In genomic region chr1:8182034-8182761, GRCh38 we compare ENCODE assay signal across 1 cellular context.
TF ChIP-seq lines count a peak whose summit lies in the region.

No MANE protein-coding gene starts in this region.

TF ChIP-seq in HepG2, 621 proteins besides CTCF, POLR2A, EP300 and RAD21 (continued from another document and continues in another):
- TF ChIP-seq ARID5B (CRISPR knock-in tag; IDR thresholded peaks at IDR 0.05) (peak; percentile 90), DNMT3B (CRISPR knock-in tag; conservative IDR thresholded peaks at IDR 0.05) (peak; percentile 73; the same call in 1 of the 2 replicates), ARNT2 (CRISPR knock-in tag; IDR thresholded peaks at IDR 0.05; ENCODE audit: low read depth) (no peak), MTF1 (CRISPR knock-in tag; IDR thresholded peaks at IDR 0.05) (no peak), ATF1 (CRISPR knock-in tag; IDR thresholded peaks at IDR 0.05) (no peak), ZNF414 (CRISPR knock-in tag; IDR thresholded peaks at IDR 0.05) (no peak), ZNF431 (CRISPR knock-in tag; IDR thresholded peaks at IDR 0.05; ENCODE audit: borderline replicate concordance, low read depth) (no peak), POLR2AphosphoS5 (IDR thresholded peaks at IDR 0.05; ENCODE audit: low read depth, low read length) (no peak), ZNF766 (CRISPR knock-in tag; IDR thresholded peaks at IDR 0.05; ENCODE audit: borderline replicate concordance) (no peak), TBL1XR1 (IDR thresholded peaks at IDR 0.05; ENCODE audit: borderline replicate concordance, low read length, partially characterized antibody) (no peak), ZNF20 (CRISPR knock-in tag; IDR thresholded peaks at IDR 0.05) (no peak), CBX5 (CRISPR knock-in tag; IDR thresholded peaks at IDR 0.05; ENCODE audit: borderline replicate concordance) (peak; percentile 59; the same call in 1 of the 2 replicates), MEF2D (CRISPR knock-in tag; IDR thresholded peaks at IDR 0.05) (no peak), TP53 (CRISPR knock-in tag; conservative IDR thresholded peaks at IDR 0.05) (no peak), NR2C2 (CRISPR knock-in tag; IDR thresholded peaks at IDR 0.05; ENCODE audit: borderline replicate concordance) (no peak), NR3C1 (CRISPR knock-in tag; IDR thresholded peaks at IDR 0.05) (no peak), PHF20 (CRISPR knock-in tag; IDR thresholded peaks at IDR 0.05) (no peak), KDM5A (IDR thresholded peaks at IDR 0.05; ENCODE audit: borderline replicate concordance, low read length) (no peak), HMG20B (CRISPR knock-in tag; conservative IDR thresholded peaks at IDR 0.05) (no peak), RCOR2 (CRISPR knock-in tag; IDR thresholded peaks at IDR 0.05) (peak; percentile 77), TEAD3 (CRISPR knock-in tag; optimal IDR thresholded peaks at IDR 0.05; ENCODE audit: borderline replicate concordance) (peak; percentile 71), REL (CRISPR knock-in tag; conservative IDR thresholded peaks at IDR 0.05) (no peak), PHF8 (CRISPR knock-in tag; IDR thresholded peaks at IDR 0.05) (no peak; the same call in 1 of the 2 replicates), ZNF326 (CRISPR knock-in tag; IDR thresholded peaks at IDR 0.05; ENCODE audit: borderline replicate concordance) (no peak), ZBTB38 (CRISPR knock-in tag; IDR thresholded peaks at IDR 0.05) (peak; percentile 54; the same call in 1 of the 2 replicates), ZNF646 (CRISPR knock-in tag; IDR thresholded peaks at IDR 0.05) (no peak), PITX1 (CRISPR knock-in tag; IDR thresholded peaks at IDR 0.05) (no peak), ZNF446 (CRISPR knock-in tag; IDR thresholded peaks at IDR 0.05) (no peak), NFKBIZ (CRISPR knock-in tag; IDR thresholded peaks at IDR 0.05) (peak; percentile 67; the same call in 1 of the 2 replicates)
- TF ChIP-seq, protein P1, sequence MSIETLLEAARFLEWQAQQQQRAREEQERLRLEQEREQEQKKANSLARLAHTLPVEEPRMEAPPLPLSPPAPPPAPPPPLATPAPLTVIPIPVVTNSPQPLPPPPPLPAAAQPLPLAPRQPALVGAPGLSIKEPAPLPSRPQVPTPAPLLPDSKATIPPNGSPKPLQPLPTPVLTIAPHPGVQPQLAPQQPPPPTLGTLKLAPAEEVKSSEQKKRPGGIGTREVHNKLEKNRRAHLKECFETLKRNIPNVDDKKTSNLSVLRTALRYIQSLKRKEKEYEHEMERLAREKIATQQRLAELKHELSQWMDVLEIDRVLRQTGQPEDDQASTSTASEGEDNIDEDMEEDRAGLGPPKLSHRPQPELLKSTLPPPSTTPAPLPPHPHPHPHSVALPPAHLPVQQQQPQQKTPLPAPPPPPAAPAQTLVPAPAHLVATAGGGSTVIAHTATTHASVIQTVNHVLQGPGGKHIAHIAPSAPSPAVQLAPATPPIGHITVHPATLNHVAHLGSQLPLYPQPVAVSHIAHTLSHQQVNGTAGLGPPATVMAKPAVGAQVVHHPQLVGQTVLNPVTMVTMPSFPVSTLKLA (IDR thresholded peaks at IDR 0.05): peak; percentile 47
- TF ChIP-seq, protein P2, sequence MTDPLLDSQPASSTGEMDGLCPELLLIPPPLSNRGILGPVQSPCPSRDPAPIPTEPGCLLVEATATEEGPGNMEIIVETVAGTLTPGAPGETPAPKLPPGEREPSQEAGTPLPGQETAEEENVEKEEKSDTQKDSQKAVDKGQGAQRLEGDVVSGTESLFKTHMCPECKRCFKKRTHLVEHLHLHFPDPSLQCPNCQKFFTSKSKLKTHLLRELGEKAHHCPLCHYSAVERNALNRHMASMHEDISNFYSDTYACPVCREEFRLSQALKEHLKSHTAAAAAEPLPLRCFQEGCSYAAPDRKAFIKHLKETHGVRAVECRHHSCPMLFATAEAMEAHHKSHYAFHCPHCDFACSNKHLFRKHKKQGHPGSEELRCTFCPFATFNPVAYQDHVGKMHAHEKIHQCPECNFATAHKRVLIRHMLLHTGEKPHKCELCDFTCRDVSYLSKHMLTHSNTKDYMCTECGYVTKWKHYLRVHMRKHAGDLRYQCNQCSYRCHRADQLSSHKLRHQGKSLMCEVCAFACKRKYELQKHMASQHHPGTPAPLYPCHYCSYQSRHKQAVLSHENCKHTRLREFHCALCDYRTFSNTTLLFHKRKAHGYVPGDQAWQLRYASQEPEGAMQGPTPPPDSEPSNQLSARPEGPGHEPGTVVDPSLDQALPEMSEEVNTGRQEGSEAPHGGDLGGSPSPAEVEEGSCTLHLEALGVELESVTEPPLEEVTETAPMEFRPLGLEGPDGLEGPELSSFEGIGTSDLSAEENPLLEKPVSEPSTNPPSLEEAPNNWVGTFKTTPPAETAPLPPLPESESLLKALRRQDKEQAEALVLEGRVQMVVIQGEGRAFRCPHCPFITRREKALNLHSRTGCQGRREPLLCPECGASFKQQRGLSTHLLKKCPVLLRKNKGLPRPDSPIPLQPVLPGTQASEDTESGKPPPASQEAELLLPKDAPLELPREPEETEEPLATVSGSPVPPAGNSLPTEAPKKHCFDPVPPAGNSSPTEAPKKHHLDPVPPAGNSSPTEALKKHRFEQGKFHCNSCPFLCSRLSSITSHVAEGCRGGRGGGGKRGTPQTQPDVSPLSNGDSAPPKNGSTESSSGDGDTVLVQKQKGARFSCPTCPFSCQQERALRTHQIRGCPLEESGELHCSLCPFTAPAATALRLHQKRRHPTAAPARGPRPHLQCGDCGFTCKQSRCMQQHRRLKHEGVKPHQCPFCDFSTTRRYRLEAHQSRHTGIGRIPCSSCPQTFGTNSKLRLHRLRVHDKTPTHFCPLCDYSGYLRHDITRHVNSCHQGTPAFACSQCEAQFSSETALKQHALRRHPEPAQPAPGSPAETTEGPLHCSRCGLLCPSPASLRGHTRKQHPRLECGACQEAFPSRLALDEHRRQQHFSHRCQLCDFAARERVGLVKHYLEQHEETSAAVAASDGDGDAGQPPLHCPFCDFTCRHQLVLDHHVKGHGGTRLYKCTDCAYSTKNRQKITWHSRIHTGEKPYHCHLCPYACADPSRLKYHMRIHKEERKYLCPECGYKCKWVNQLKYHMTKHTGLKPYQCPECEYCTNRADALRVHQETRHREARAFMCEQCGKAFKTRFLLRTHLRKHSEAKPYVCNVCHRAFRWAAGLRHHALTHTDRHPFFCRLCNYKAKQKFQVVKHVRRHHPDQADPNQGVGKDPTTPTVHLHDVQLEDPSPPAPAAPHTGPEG (CRISPR knock-in tag; IDR thresholded peaks at IDR 0.05): no peak
- TF ChIP-seq, protein P3, sequence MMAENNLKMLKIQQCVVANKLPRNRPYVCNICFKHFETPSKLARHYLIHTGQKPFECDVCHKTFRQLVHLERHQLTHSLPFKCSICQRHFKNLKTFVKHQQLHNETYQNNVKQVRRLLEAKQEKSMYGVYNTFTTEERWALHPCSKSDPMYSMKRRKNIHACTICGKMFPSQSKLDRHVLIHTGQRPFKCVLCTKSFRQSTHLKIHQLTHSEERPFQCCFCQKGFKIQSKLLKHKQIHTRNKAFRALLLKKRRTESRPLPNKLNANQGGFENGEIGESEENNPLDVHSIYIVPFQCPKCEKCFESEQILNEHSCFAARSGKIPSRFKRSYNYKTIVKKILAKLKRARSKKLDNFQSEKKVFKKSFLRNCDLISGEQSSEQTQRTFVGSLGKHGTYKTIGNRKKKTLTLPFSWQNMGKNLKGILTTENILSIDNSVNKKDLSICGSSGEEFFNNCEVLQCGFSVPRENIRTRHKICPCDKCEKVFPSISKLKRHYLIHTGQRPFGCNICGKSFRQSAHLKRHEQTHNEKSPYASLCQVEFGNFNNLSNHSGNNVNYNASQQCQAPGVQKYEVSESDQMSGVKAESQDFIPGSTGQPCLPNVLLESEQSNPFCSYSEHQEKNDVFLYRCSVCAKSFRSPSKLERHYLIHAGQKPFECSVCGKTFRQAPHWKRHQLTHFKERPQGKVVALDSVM (CRISPR knock-in tag; IDR thresholded peaks at IDR 0.05): 0 out of 2 replicates have a peak, but pooled peaks have one; percentile 27
- TF ChIP-seq, protein P4, sequence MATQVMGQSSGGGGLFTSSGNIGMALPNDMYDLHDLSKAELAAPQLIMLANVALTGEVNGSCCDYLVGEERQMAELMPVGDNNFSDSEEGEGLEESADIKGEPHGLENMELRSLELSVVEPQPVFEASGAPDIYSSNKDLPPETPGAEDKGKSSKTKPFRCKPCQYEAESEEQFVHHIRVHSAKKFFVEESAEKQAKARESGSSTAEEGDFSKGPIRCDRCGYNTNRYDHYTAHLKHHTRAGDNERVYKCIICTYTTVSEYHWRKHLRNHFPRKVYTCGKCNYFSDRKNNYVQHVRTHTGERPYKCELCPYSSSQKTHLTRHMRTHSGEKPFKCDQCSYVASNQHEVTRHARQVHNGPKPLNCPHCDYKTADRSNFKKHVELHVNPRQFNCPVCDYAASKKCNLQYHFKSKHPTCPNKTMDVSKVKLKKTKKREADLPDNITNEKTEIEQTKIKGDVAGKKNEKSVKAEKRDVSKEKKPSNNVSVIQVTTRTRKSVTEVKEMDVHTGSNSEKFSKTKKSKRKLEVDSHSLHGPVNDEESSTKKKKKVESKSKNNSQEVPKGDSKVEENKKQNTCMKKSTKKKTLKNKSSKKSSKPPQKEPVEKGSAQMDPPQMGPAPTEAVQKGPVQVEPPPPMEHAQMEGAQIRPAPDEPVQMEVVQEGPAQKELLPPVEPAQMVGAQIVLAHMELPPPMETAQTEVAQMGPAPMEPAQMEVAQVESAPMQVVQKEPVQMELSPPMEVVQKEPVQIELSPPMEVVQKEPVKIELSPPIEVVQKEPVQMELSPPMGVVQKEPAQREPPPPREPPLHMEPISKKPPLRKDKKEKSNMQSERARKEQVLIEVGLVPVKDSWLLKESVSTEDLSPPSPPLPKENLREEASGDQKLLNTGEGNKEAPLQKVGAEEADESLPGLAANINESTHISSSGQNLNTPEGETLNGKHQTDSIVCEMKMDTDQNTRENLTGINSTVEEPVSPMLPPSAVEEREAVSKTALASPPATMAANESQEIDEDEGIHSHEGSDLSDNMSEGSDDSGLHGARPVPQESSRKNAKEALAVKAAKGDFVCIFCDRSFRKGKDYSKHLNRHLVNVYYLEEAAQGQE (IDR thresholded peaks at IDR 0.05; ENCODE audit: borderline replicate concordance in 1 of 2, low read depth in 1 of 2, low read length in 2 of 2): no peak
